8 cellular contexts compared by ENCODE assay signal in the genomic region with DNA sequence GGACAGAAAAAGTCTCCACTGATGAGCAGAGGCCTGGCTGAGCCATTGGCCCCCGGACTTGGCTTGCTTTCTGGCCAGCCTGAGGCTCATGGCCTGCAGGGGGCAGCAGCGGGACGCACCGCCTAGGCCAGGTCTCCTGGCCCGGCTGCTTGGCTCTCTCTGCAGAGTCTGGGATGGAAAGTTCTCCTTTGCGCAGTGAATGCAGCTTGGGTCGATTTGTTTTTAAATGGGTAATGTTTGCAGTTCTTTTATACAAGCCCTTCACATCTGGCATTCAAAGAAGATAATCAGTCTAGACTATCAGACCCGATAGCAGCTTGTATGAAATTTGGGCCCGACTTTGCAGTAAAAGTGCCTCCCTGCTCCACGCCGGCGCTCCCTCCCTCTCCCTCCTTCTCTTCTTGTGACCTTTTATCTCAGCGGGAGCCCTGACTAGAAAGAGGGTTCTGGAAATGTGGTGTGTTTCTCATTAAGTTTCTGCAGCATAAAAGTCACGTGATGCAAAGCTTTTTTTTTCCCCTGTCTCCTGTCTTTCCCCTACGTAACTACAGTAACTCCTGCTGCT. TPM values are rescaled to one million over a fixed set of nuclear protein-coding genes. Genes with fewer than 3 reads are reported as not detected.
DNase-seq lines count a peak whose midpoint lies in the region; ATAC-seq and TF ChIP-seq lines count a peak whose summit lies in the region.

No MANE protein-coding gene starts in this region.

- no peak overlapping the region for H3K27ac Mint-ChIP-seq in HFFc6
- no peak overlapping the region for H3K27ac Mint-ChIP-seq in chondrocyte (ENCODE audit: unreplicated experiment)

- DNase-seq in ELR (ENCODE audit: low read depth) = peak; percentile 67
- DNase-seq in HFFc6 = peak; percentile 67
- peak; percentile 13 for DNase-seq in NCI-H2196 treated with DMSO at 0.1 percent for 48 hours (lab: John Stamatoyannopoulos, UW; ENCODE audit: unreplicated experiment)
- DNase-seq in activated CD4-positive, alpha-beta T cell treated with anti-CD3 and anti-CD28 coated beads for 48 hours = peak; percentile 84
- no peak for DNase-seq in chondrocyte (ENCODE audit: low spot score)
- DNase-seq in kidney tubule cell (ENCODE audit: low spot score) = peak; percentile 74
- DNase-seq in stimulated activated CD4-positive, alpha-beta T cell treated with anti-CD3 and anti-CD28 coated beads, Interleukin-1b, Interleukin-23, amount 100 ng/mL, for 48 hours = peak; percentile 71

- peaks cover 16% of the 10 kb centered on the region for H3K27me3 Mint-ChIP-seq in HFFc6 (ENCODE audit: insufficient read depth)
- H3K27me3 Mint-ChIP-seq in chondrocyte (ENCODE audit: low read depth) = peaks cover 4% of the 10 kb centered on the region

- TF ChIP-seq CTCF in HFFc6 (IDR thresholded peaks at IDR 0.05) (peak; percentile 98), chondrocyte (IDR thresholded peaks at IDR 0.05) (peak; percentile 98)

- H3K9me3 Mint-ChIP-seq in HFFc6 (no peaks in the 10 kb centered on the region), chondrocyte (ENCODE audit: low read depth) (no peaks in the 10 kb centered on the region)

- ATAC-seq in HG03196 (IDR thresholded peaks at IDR 0.05; ENCODE audit: unreplicated experiment) = no peak

- peak overlapping the region; percentile 68 for H3K4me3 Mint-ChIP-seq in HFFc6
- H3K4me3 Mint-ChIP-seq in chondrocyte (ENCODE audit: unreplicated experiment) = peak overlapping the region; percentile 16

- peaks cover 14% of the 10 kb centered on the region for H3K4me1 Mint-ChIP-seq in HFFc6 (ENCODE audit: low read depth)
- H3K4me1 Mint-ChIP-seq in chondrocyte (ENCODE audit: low read depth) = peaks cover 31% of the 10 kb centered on the region

- H3K36me3 Mint-ChIP-seq in HFFc6 (ENCODE audit: low read depth) = no peaks in the 10 kb centered on the region
- H3K36me3 Mint-ChIP-seq in chondrocyte (ENCODE audit: low read depth) = no peaks in the 10 kb centered on the region

RNA-seq across cellular contexts. Expression of a gene that starts 59.9 kb away (rescaled TPM):
- 10 to 100 TPM; 18.1 to 21.3 (median 20.5) TPM for total RNA-seq in HFFc6 (2021; fragmentation: NEBNext Ultra II Directional; extraction: Animal tissue kit (Norgen Biotek cat#: 25700))
- 25.3 to 27.0 TPM (median 26.0 TPM) in 3 replicates for total RNA-seq in chondrocyte
